Comparison of ENCODE assay signal across 1 cellular context in genomic region chr12:104288635-104289258, GRCh38.
TF ChIP-seq lines count a peak whose summit lies in the region.

No MANE protein-coding gene starts in this region.

TF ChIP-seq in HepG2, 621 proteins besides CTCF, POLR2A, EP300 and RAD21 (continued from another document and continues in another):
- peak; percentile 64 for TF ChIP-seq PRDM10 (CRISPR knock-in tag; IDR thresholded peaks at IDR 0.05; ENCODE audit: low read depth)
- TF ChIP-seq TEAD3 (CRISPR knock-in tag; optimal IDR thresholded peaks at IDR 0.05; ENCODE audit: borderline replicate concordance) = peak; percentile 71
- TF ChIP-seq AGO2 (optimal IDR thresholded peaks at IDR 0.05; ENCODE audit: low read depth, low read length) = peak; percentile 71
- no peak for TF ChIP-seq HMGA1 (CRISPR knock-in tag; conservative IDR thresholded peaks at IDR 0.05)
- TF ChIP-seq SATB2 (CRISPR knock-in tag; IDR thresholded peaks at IDR 0.05) = peak; percentile 59; the same call in 1 of the 2 replicates
- peak; percentile 51; the same call in 1 of the 2 replicates for TF ChIP-seq PHF8 (CRISPR knock-in tag; IDR thresholded peaks at IDR 0.05)
- no peak for TF ChIP-seq SSRP1 (CRISPR knock-in tag; IDR thresholded peaks at IDR 0.05)
- TF ChIP-seq ZNF136 (CRISPR knock-in tag; IDR thresholded peaks at IDR 0.05; ENCODE audit: low read depth) = peak; percentile 82; the same call in 1 of the 2 replicates
- TF ChIP-seq DMAP1 (CRISPR knock-in tag; IDR thresholded peaks at IDR 0.05) = peak; percentile 84; the same call in 1 of the 2 replicates
- no peak for TF ChIP-seq ZNF17 (CRISPR knock-in tag; IDR thresholded peaks at IDR 0.05)
- no peak for TF ChIP-seq ADNP (CRISPR knock-in tag; IDR thresholded peaks at IDR 0.05)
- TF ChIP-seq TBL1XR1 (IDR thresholded peaks at IDR 0.05; ENCODE audit: borderline replicate concordance, low read length, partially characterized antibody) = no peak
- TF ChIP-seq ZNF317 (CRISPR knock-in tag; IDR thresholded peaks at IDR 0.05) = peak; percentile 53; the same call in 1 of the 2 replicates
- peak; percentile 82 for TF ChIP-seq SP5 (CRISPR knock-in tag; IDR thresholded peaks at IDR 0.05; ENCODE audit: borderline replicate concordance, low read depth)
- peak; percentile 92 for TF ChIP-seq ZNF879 (CRISPR knock-in tag; IDR thresholded peaks at IDR 0.05)
- 0 out of 2 replicates have a peak, but pooled peaks have one; percentile 71 for TF ChIP-seq SP140L (CRISPR knock-in tag; IDR thresholded peaks at IDR 0.05; ENCODE audit: borderline replicate concordance)
- TF ChIP-seq HNRNPK (IDR thresholded peaks at IDR 0.05; ENCODE audit: low read depth, low read length, poor library complexity, severe bottlenecking) = no peak
- TF ChIP-seq FOXP4 (CRISPR knock-in tag; IDR thresholded peaks at IDR 0.05) = peak; percentile 74
- TF ChIP-seq BRF2 (CRISPR knock-in tag; IDR thresholded peaks at IDR 0.05) = peak; percentile 76; the same call in 1 of the 2 replicates
- peak; percentile 76; the same call in 1 of the 2 replicates for TF ChIP-seq SALL2 (CRISPR knock-in tag; IDR thresholded peaks at IDR 0.05)
- TF ChIP-seq ARNT2 (CRISPR knock-in tag; IDR thresholded peaks at IDR 0.05; ENCODE audit: low read depth) = peak; percentile 63; the same call in 1 of the 2 replicates
- peak; percentile 77; the same call in 1 of the 2 replicates for TF ChIP-seq TP53 (CRISPR knock-in tag; conservative IDR thresholded peaks at IDR 0.05)
- no peak for TF ChIP-seq NPAS2 (CRISPR knock-in tag; IDR thresholded peaks at IDR 0.05; ENCODE audit: borderline replicate concordance)
- no peak for TF ChIP-seq PAX8 (CRISPR knock-in tag; IDR thresholded peaks at IDR 0.05; ENCODE audit: borderline replicate concordance)
- TF ChIP-seq CC2D1A (CRISPR knock-in tag; IDR thresholded peaks at IDR 0.05) = no peak
- peak; percentile 92 for TF ChIP-seq ZGPAT (CRISPR knock-in tag; IDR thresholded peaks at IDR 0.05)
- TF ChIP-seq KDM2A (CRISPR knock-in tag; IDR thresholded peaks at IDR 0.05; ENCODE audit: borderline replicate concordance, low read depth) = peak; percentile 85; the same call in 1 of the 2 replicates
- TF ChIP-seq TFAP4 (IDR thresholded peaks at IDR 0.05; ENCODE audit: borderline replicate concordance, low read depth) = 0 out of 2 replicates have a peak, but pooled peaks have one; percentile 47
- TF ChIP-seq ZNF468 (CRISPR knock-in tag; IDR thresholded peaks at IDR 0.05) = no peak
- TF ChIP-seq BATF2 (CRISPR knock-in tag; IDR thresholded peaks at IDR 0.05) = peak; percentile 54; the same call in 1 of the 2 replicates
- peak; percentile 98 for TF ChIP-seq TFDP1 (CRISPR knock-in tag; IDR thresholded peaks at IDR 0.05; ENCODE audit: borderline replicate concordance)
- 0 out of 2 replicates have a peak, but pooled peaks have one; percentile 51 for TF ChIP-seq ZNF510 (CRISPR knock-in tag; IDR thresholded peaks at IDR 0.05; ENCODE audit: low read depth)
- no peak for TF ChIP-seq ZNF512 (CRISPR knock-in tag; IDR thresholded peaks at IDR 0.05)
- TF ChIP-seq AHR (CRISPR knock-in tag; IDR thresholded peaks at IDR 0.05) = peak; percentile 87; the same call in 1 of the 2 replicates
- 0 out of 2 replicates have a peak, but pooled peaks have one; percentile 21 for TF ChIP-seq NFATC3 (CRISPR knock-in tag; IDR thresholded peaks at IDR 0.05)
- 0 out of 2 replicates have a peak, but pooled peaks have one; percentile 13 for TF ChIP-seq CHCHD3 (CRISPR knock-in tag; IDR thresholded peaks at IDR 0.05)
- TF ChIP-seq MYC (CRISPR knock-in tag; IDR thresholded peaks at IDR 0.05; ENCODE audit: borderline replicate concordance) = peak; percentile 90
- TF ChIP-seq FOSL2 (CRISPR knock-in tag; IDR thresholded peaks at IDR 0.05) = peak; percentile 48; the same call in 1 of the 2 replicates
- TF ChIP-seq ZSCAN31 (CRISPR knock-in tag; IDR thresholded peaks at IDR 0.05; ENCODE audit: low read depth) = peak; percentile 74
- peak; percentile 75; the same call in 1 of the 2 replicates for TF ChIP-seq SMAD9 (CRISPR knock-in tag; IDR thresholded peaks at IDR 0.05)
- TF ChIP-seq PCBP1 (IDR thresholded peaks at IDR 0.05; ENCODE audit: borderline replicate concordance, low read depth, low read length) = 0 out of 2 replicates have a peak, but pooled peaks have one; percentile 50
- peak; percentile 63 for TF ChIP-seq NFE2 (CRISPR knock-in tag; IDR thresholded peaks at IDR 0.05)
- no peak for TF ChIP-seq CREBL2 (CRISPR knock-in tag; IDR thresholded peaks at IDR 0.05; ENCODE audit: borderline replicate concordance)
- TF ChIP-seq DDIT3 (CRISPR knock-in tag; IDR thresholded peaks at IDR 0.05) = 0 out of 2 replicates have a peak, but pooled peaks have one; percentile 36
- peak; percentile 91 for TF ChIP-seq ZNF331 (CRISPR knock-in tag; IDR thresholded peaks at IDR 0.05)
- TF ChIP-seq ESRRA (CRISPR knock-in tag; IDR thresholded peaks at IDR 0.05; ENCODE audit: low read depth) = peak; percentile 56; the same call in 1 of the 2 replicates
- TF ChIP-seq DZIP1 (CRISPR knock-in tag; IDR thresholded peaks at IDR 0.05) = no peak
